Comparison of ENCODE assay signal across 10 cellular contexts in genomic region chr3:160447544-160447943, GRCh38. TPM values are rescaled to one million over a fixed set of nuclear protein-coding genes. Genes with fewer than 3 reads are reported as not detected.
A peak's percentile ranks its signal among the peaks of the same experiment; 100 is the strongest.
DNase-seq lines count a peak whose midpoint lies in the region; ATAC-seq and TF ChIP-seq lines count a peak whose summit lies in the region.
"Had no signal": no experiment of that assay in that cellular context is flagged by ENCODE, and none has a peak within 500 bp of the region (broad histone marks: within the 10 kb centered on the region; RNA-seq: fewer than 3 reads in every experiment).

No MANE protein-coding gene starts in this region.

- no peak for ATAC-seq in stimulated activated effector memory CD8-positive, alpha-beta T cell treated with anti-CD3 and anti-CD28 coated beads, Interleukin-12 subunit alpha, Interleukin-12 subunit beta, amount 100 ng/mL, for 72 hours
- ATAC-seq in mucosa of descending colon (no peak), HG02571 (IDR thresholded peaks at IDR 0.05; ENCODE audit: unreplicated experiment) (no peak), GM19455 (IDR thresholded peaks at IDR 0.05; ENCODE audit: unreplicated experiment) (no peak)

- no peaks in the 10 kb centered on the region; the same call in 1 of the 2 replicates for H4K20me1 ChIP-seq in SU-DHL-6 (ENCODE audit: low read depth, low read length)

- no peak for DNase-seq in activated naive CD4-positive, alpha-beta T cell treated with anti-CD3 and anti-CD28 coated beads, Interleukin-2, amount 10 ng/mL, durations not matched to agents 7 days and 5 days
- DNase-seq in activated naive CD4-positive, alpha-beta T cell treated with anti-CD3 and anti-CD28 coated beads for 36 hours, result no peak
- no peak for DNase-seq in epithelial cell of proximal tubule (ENCODE audit: low read depth)
- no peak for DNase-seq in stimulated activated effector memory CD8-positive, alpha-beta T cell treated with anti-CD3 and anti-CD28 coated beads, Interleukin-12 subunit alpha, Interleukin-12 subunit beta, amount 100 ng/mL, for 72 hours (ENCODE audit: low spot score in 2 of 2)
- no peak for DNase-seq in mucosa of descending colon
- DNase-seq: activated naive CD4-positive, alpha-beta T cell treated with anti-CD3 and anti-CD28 coated beads, Interleukin-2, amount 50 U/mL, for 16 hours; NCI-H226 had no signal

- H3K27ac ChIP-seq in SU-DHL-6 (ENCODE audit: low read depth, low read length), result peak overlapping the region; percentile 90; the same call in 1 of the 2 replicates

- H3K9me3 ChIP-seq in SU-DHL-6 (ENCODE audit: insufficient read depth, low read length) (no peaks in the 10 kb centered on the region), mucosa of descending colon (no peaks in the 10 kb centered on the region)

- H3K27ac Mint-ChIP-seq in activated naive CD4-positive, alpha-beta T cell treated with anti-CD3 and anti-CD28 coated beads, Interleukin-2, amount 10 ng/mL, durations not matched to agents 7 days and 5 days, result peak overlapping the region; percentile 33
- H3K27ac Mint-ChIP-seq in activated naive CD4-positive, alpha-beta T cell treated with anti-CD3 and anti-CD28 coated beads for 36 hours, result no peak overlapping the region
- no peak overlapping the region for H3K27ac Mint-ChIP-seq in stimulated activated effector memory CD8-positive, alpha-beta T cell treated with anti-CD3 and anti-CD28 coated beads, Interleukin-12 subunit alpha, Interleukin-12 subunit beta, amount 100 ng/mL, for 72 hours

- peaks cover 42% of the 10 kb centered on the region for H3K36me3 Mint-ChIP-seq in activated naive CD4-positive, alpha-beta T cell treated with anti-CD3 and anti-CD28 coated beads, Interleukin-2, amount 10 ng/mL, durations not matched to agents 7 days and 5 days
- peaks cover 29% of the 10 kb centered on the region for H3K36me3 Mint-ChIP-seq in activated naive CD4-positive, alpha-beta T cell treated with anti-CD3 and anti-CD28 coated beads for 36 hours (ENCODE audit: low read depth)
- peaks cover 69% of the 10 kb centered on the region for H3K36me3 Mint-ChIP-seq in stimulated activated effector memory CD8-positive, alpha-beta T cell treated with anti-CD3 and anti-CD28 coated beads, Interleukin-12 subunit alpha, Interleukin-12 subunit beta, amount 100 ng/mL, for 72 hours

- peak overlapping the region; percentile 100 for H3K4me2 ChIP-seq in SU-DHL-6 (ENCODE audit: low read depth, low read length, poor library complexity, severe bottlenecking)

- peaks cover 64% of the 10 kb centered on the region for H3K4me1 Mint-ChIP-seq in activated naive CD4-positive, alpha-beta T cell treated with anti-CD3 and anti-CD28 coated beads, Interleukin-2, amount 10 ng/mL, durations not matched to agents 7 days and 5 days
- peaks cover 31% of the 10 kb centered on the region for H3K4me1 Mint-ChIP-seq in activated naive CD4-positive, alpha-beta T cell treated with anti-CD3 and anti-CD28 coated beads for 36 hours (ENCODE audit: low read depth)
- peaks cover 26% of the 10 kb centered on the region for H3K4me1 Mint-ChIP-seq in stimulated activated effector memory CD8-positive, alpha-beta T cell treated with anti-CD3 and anti-CD28 coated beads, Interleukin-12 subunit alpha, Interleukin-12 subunit beta, amount 100 ng/mL, for 72 hours

- no peaks in the 10 kb centered on the region for H3K4me1 ChIP-seq in mucosa of descending colon (ENCODE audit: low read depth)

- H3F3A ChIP-seq in SU-DHL-6 (ENCODE audit: insufficient read depth), result peaks cover 23% of the 10 kb centered on the region

- CTCF ChIA-PET in activated naive CD4-positive, alpha-beta T cell treated with anti-CD3 and anti-CD28 coated beads, Interleukin-2, amount 10 ng/mL, durations not matched to agents 7 days and 5 days (lab: Charles Lee), result no interaction called here
- CTCF ChIA-PET in activated naive CD4-positive, alpha-beta T cell treated with anti-CD3 and anti-CD28 coated beads for 36 hours (lab: Charles Lee), result no interaction called here

- no peaks in the 10 kb centered on the region for H3K9me2 ChIP-seq in SU-DHL-6 (replicated peaks; ENCODE audit: insufficient read depth, low read length)

- H3K36me3 ChIP-seq in SU-DHL-6 (ENCODE audit: low read length), result peaks cover 41% of the 10 kb centered on the region
- no peaks in the 10 kb centered on the region for H3K36me3 ChIP-seq in mucosa of descending colon (ENCODE audit: low read depth)

- H3K4me3 Mint-ChIP-seq in activated naive CD4-positive, alpha-beta T cell treated with anti-CD3 and anti-CD28 coated beads, Interleukin-2, amount 10 ng/mL, durations not matched to agents 7 days and 5 days, result peak overlapping the region; percentile 40
- H3K4me3 Mint-ChIP-seq in activated naive CD4-positive, alpha-beta T cell treated with anti-CD3 and anti-CD28 coated beads for 36 hours, result no peak overlapping the region
- H3K4me3 Mint-ChIP-seq in stimulated activated effector memory CD8-positive, alpha-beta T cell treated with anti-CD3 and anti-CD28 coated beads, Interleukin-12 subunit alpha, Interleukin-12 subunit beta, amount 100 ng/mL, for 72 hours, result peak overlapping the region; percentile 97

- peaks cover 6% of the 10 kb centered on the region for H3K27me3 Mint-ChIP-seq in activated naive CD4-positive, alpha-beta T cell treated with anti-CD3 and anti-CD28 coated beads, Interleukin-2, amount 10 ng/mL, durations not matched to agents 7 days and 5 days
- H3K27me3 Mint-ChIP-seq in activated naive CD4-positive, alpha-beta T cell treated with anti-CD3 and anti-CD28 coated beads for 36 hours (ENCODE audit: low read depth), result no peaks in the 10 kb centered on the region

- intact Hi-C loops in activated naive CD4-positive, alpha-beta T cell treated with anti-CD3 and anti-CD28 coated beads for 36 hours (cut with micrococcal nuclease), result loop anchor here (5.0 kb wide), 1 partner anchor 1640 kb away; no protein-coding TSS in a partner anchor
- intact Hi-C loops in mucosa of descending colon (cut with DNase I, micrococcal nuclease), result no loop called here

- H3K9me3 Mint-ChIP-seq in activated naive CD4-positive, alpha-beta T cell treated with anti-CD3 and anti-CD28 coated beads, Interleukin-2, amount 10 ng/mL, durations not matched to agents 7 days and 5 days, result peaks cover 1% of the 10 kb centered on the region
- H3K9me3 Mint-ChIP-seq in activated naive CD4-positive, alpha-beta T cell treated with anti-CD3 and anti-CD28 coated beads for 36 hours, result no peaks in the 10 kb centered on the region
- peaks cover 3% of the 10 kb centered on the region for H3K9me3 Mint-ChIP-seq in stimulated activated effector memory CD8-positive, alpha-beta T cell treated with anti-CD3 and anti-CD28 coated beads, Interleukin-12 subunit alpha, Interleukin-12 subunit beta, amount 100 ng/mL, for 72 hours

- peak overlapping the region; percentile 96 for H3K4me3 ChIP-seq in SU-DHL-6 (ENCODE audit: insufficient read depth, low read length, poor library complexity, severe bottlenecking)
- peak overlapping the region; percentile 13 for H3K4me3 ChIP-seq in epithelial cell of proximal tubule (ENCODE audit: low read depth, low read length)
- H3K4me3 ChIP-seq in mucosa of descending colon, result no peak overlapping the region

- no peaks in the 10 kb centered on the region for H3K27me3 ChIP-seq in SU-DHL-6 (ENCODE audit: low read length)

- peaks cover 69% of the 10 kb centered on the region for H3K79me2 ChIP-seq in SU-DHL-6 (ENCODE audit: insufficient read depth, low read length)

- peak overlapping the region; percentile 98 for H3K9ac ChIP-seq in SU-DHL-6 (ENCODE audit: low read length)

- H2AFZ ChIP-seq in SU-DHL-6 (ENCODE audit: low read depth, low read length, severe bottlenecking), result no peak overlapping the region

- TF ChIP-seq CTCF in SU-DHL-6 (IDR thresholded peaks at IDR 0.05; ENCODE audit: insufficient read depth, low read length, poor library complexity, severe bottlenecking), result no peak
- TF ChIP-seq CTCF in epithelial cell of proximal tubule (conservative IDR thresholded peaks at IDR 0.05; ENCODE audit: low read depth, low read length), result no peak
- no peak for TF ChIP-seq CTCF in mucosa of descending colon (IDR thresholded peaks at IDR 0.05)

RNA-seq across cellular contexts. Expression of gene TRIM59, which starts 2.0 kb away (rescaled TPM):
- total RNA-seq in activated naive CD4-positive, alpha-beta T cell treated with anti-CD3 and anti-CD28 coated beads for 36 hours, result 10 to 100 TPM; 25.8 TPM
- total RNA-seq in epithelial cell of proximal tubule (33.0 and 49.8 TPM in 2 replicates), mucosa of descending colon (1 to 10 TPM; 5.3 to 7.2 (median 6.0) TPM)

RNA-seq across cellular contexts. Expression of gene SMC4, which starts 48.1 kb away (rescaled TPM):
- 100 to 1,000 TPM; 187 to 191 TPM for total RNA-seq in activated naive CD4-positive, alpha-beta T cell treated with anti-CD3 and anti-CD28 coated beads for 36 hours
- 90.6 and 100 TPM in 2 replicates for total RNA-seq in epithelial cell of proximal tubule
- total RNA-seq in mucosa of descending colon, result 10 to 100 TPM; 36.3 to 54.1 (median 36.8) TPM

RNA-seq across cellular contexts. Expression of gene IFT80, which starts 48.5 kb away (rescaled TPM):
- total RNA-seq in activated naive CD4-positive, alpha-beta T cell treated with anti-CD3 and anti-CD28 coated beads for 36 hours, result 1 to 10 TPM; 9.3 to 9.9 TPM
- 16.2 and 25.7 TPM in 2 replicates for total RNA-seq in epithelial cell of proximal tubule
- 10 to 100 TPM; 13.2 to 18.3 (median 16.2) TPM for total RNA-seq in mucosa of descending colon
